21 cellular contexts compared by ENCODE assay signal in genomic region chr15:76258460-76258859, GRCh38. TPM values are rescaled to one million over a fixed set of nuclear protein-coding genes. Genes with fewer than 3 reads are reported as not detected.
DNase-seq lines count a peak whose midpoint lies in the region; ATAC-seq and TF ChIP-seq lines count a peak whose summit lies in the region.
"Had no signal": no experiment of that assay in that cellular context is flagged by ENCODE, and none has a peak within 500 bp of the region (broad histone marks: within the 10 kb centered on the region; RNA-seq: fewer than 3 reads in every experiment).

No MANE protein-coding gene starts in this region.

- DNase-seq in A673 (ENCODE audit: low spot score) (peak; percentile 42), D341Med (ENCODE audit: low spot score) (peak; percentile 58), NCI-H446 treated with DMSO at 0.1 percent for 48 hours (lab: John Stamatoyannopoulos, UW) (peak; percentile 21), cerebellum (ENCODE audit: low spot score) (peak; percentile 6), NAMALWA (ENCODE audit: low spot score) (no peak), foreskin melanocyte (no peak)
- DNase-seq: ACHN, DMS53, EL, NCI-H1048, NCI-H1436 treated with DMSO at 0.1 percent for 48 hours, NCI-H2081 treated with DMSO at 0.1 percent for 48 hours, NCI-H345, NCI-H774, RPMI8226, T-helper 1 cell, T-helper 9 cell had no signal

- peaks cover 8% of the 10 kb centered on the region for H3K4me1 ChIP-seq in A673 (ENCODE audit: insufficient read depth, low read length, poor library complexity, severe bottlenecking)

- ATAC-seq in GM19452 (IDR thresholded peaks at IDR 0.05; ENCODE audit: unreplicated experiment) (no peak), HG03280 (IDR thresholded peaks at IDR 0.05; ENCODE audit: unreplicated experiment) (no peak)

- peaks cover 14% of the 10 kb centered on the region for H3K36me3 ChIP-seq in A673 (ENCODE audit: insufficient read depth, low read length, poor library complexity, severe bottlenecking)

- no TSS peak for BruUV-seq in A673 (replicated peaks; lab: Mats Ljungman, UMichigan)

- CTCF ChIA-PET in A673 (lab: Charles Lee): no interaction called here

- H3K4me3 ChIP-seq in A673 (ENCODE audit: low read depth, low read length, poor library complexity, severe bottlenecking): no peak overlapping the region

- peaks cover 18% of the 10 kb centered on the region for H3K9me3 ChIP-seq in A673 (ENCODE audit: low read depth, low read length, poor library complexity, severe bottlenecking)

- H3K27me3 ChIP-seq in A673 (replicated peaks; ENCODE audit: insufficient read depth, low read depth, low read length, poor library complexity): no peaks in the 10 kb centered on the region

- no peak for TF ChIP-seq CTCF in A673 (conservative IDR thresholded peaks at IDR 0.05; ENCODE audit: low read depth, low read length)

- POLR2A ChIA-PET in A673 (lab: Charles Lee; ENCODE audit: low non-redundant PET): interaction anchor here (0.6 kb wide), 1 partner anchor 42 kb away, joined by 3 read pairs; no protein-coding TSS in a partner anchor

- H3K27ac ChIP-seq in A673 (ENCODE audit: low read depth, low read length, poor library complexity, severe bottlenecking): no peak overlapping the region
- H3K27ac ChIP-seq: C4-2B, KMS-11 had no signal

- intact Hi-C loops in A673 (cut with micrococcal nuclease; ENCODE audit: unreplicated experiment): no loop called here

RNA-seq across cellular contexts. Expression of gene ETFA, which starts 52.8 kb away (rescaled TPM):
- total RNA-seq in A673 (2021) (133 and 137 TPM in 2 replicates), cerebellum (52.8 TPM)

Comparison
In these comparisons a context has a peak if more than half of its experiments do, and no peak if none do; other contexts are left out.
1. DNase-seq: peak in A673 (single experiment), D341Med (single experiment), NCI-H446 treated with DMSO at 0.1 percent for 48 hours (single experiment) and cerebellum (single experiment); none in NAMALWA (single experiment) and foreskin melanocyte (single experiment).